In the genomic region with DNA sequence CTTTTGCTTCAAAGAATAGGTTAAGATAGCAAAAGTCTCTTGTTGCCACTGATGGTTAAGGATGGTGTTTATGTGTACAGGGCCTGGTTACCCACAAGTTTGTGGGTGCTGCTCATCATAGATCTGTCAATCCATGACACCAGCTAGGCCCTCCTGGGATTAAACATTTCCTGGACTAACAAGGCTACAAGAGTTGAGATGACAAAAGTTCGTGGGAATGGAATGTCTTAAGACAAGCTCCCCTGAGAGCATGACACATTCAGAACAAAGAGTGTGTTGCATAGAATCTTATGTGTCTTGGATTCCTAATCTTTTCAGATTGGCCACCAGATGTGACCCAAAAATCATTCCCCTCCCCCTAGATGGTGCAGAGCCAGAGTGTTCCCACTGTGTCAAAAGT, we compare ENCODE assay signal across 34 cellular contexts.
"Had no signal": no experiment of that assay in that cellular context is flagged by ENCODE, and none has a peak within 500 bp of the region (broad histone marks: within the 10 kb centered on the region; RNA-seq: fewer than 3 reads in every experiment).

No MANE protein-coding gene starts in this region.

- H3K9me3 ChIP-seq: adrenal gland, MG63 had no signal

- ATAC-seq: activated naive CD4-positive, alpha-beta T cell treated with anti-CD3 and anti-CD28 coated beads, Interleukin-2, amount 50 U/mL, for 72 hours; activated T-cell treated with anti-CD3 and anti-CD28 coated beads, Interleukin-2, amount 50 U/mL, for 4 hours; body of pancreas; Right ventricle myocardium inferior had no signal

- H3K4me1 Mint-ChIP-seq: activated B cell treated with CpG ODN at 0.5 μM for 24 hours had no signal

- H3K4me1 ChIP-seq: adrenal gland, body of pancreas had no signal

- H2AFZ ChIP-seq: PC-9 had no signal

- H3K36me3 ChIP-seq: adrenal gland, MG63 had no signal

- H3K27me3 ChIP-seq: adrenal gland, body of pancreas, MG63 had no signal

- H3K4me2 ChIP-seq: PC-9 had no signal

- H3K4me3 Mint-ChIP-seq: activated B cell treated with CpG ODN at 0.5 μM for 24 hours; activated CD4-positive, alpha-beta memory T cell treated with anti-CD3 and anti-CD28 coated beads for 36 hours; activated naive CD4-positive, alpha-beta T cell treated with anti-CD3 and anti-CD28 coated beads for 36 hours; activated T-cell treated with anti-CD3 and anti-CD28 coated beads, Interleukin-2, amount 50 U/mL, for 4 hours; activated T-helper 1 cell treated with anti-CD3 and anti-CD28 coated beads, Interleukin-12 subunit alpha, Interleukin-12 subunit beta, Interleukin-2, Interleukin-4 antibody, amounts not matched to agents 30 ng/mL and 10 ng/mL and 1 ng/mL, durations not matched to agents 14 hours and 24 hours and 36 hours had no signal

- H3K27ac ChIP-seq: adrenal gland, body of pancreas, PC-9, RWPE1, VCaP had no signal

- H3K27ac Mint-ChIP-seq: activated B cell treated with CpG ODN at 0.5 μM for 24 hours; activated CD4-positive, alpha-beta memory T cell treated with anti-CD3 and anti-CD28 coated beads for 36 hours; activated naive CD4-positive, alpha-beta T cell treated with anti-CD3 and anti-CD28 coated beads for 36 hours; activated naive CD4-positive, alpha-beta T cell treated with anti-CD3 and anti-CD28 coated beads, Interleukin-2, amount 50 U/mL, for 72 hours; activated T-helper 1 cell treated with anti-CD3 and anti-CD28 coated beads, Interleukin-12 subunit alpha, Interleukin-12 subunit beta, Interleukin-2, Interleukin-4 antibody, amounts not matched to agents 30 ng/mL and 10 ng/mL and 1 ng/mL, durations not matched to agents 14 hours and 24 hours and 36 hours had no signal

- H3K4me3 ChIP-seq: adrenal gland, body of pancreas, MG63, PC-9 had no signal

- H3K27me3 Mint-ChIP-seq: activated B cell treated with CpG ODN at 0.5 μM for 24 hours; activated CD4-positive, alpha-beta memory T cell treated with anti-CD3 and anti-CD28 coated beads for 36 hours had no signal

- DNase-seq: activated B cell treated with CpG ODN at 0.5 μM for 24 hours; activated CD4-positive, alpha-beta memory T cell treated with anti-CD3 and anti-CD28 coated beads for 36 hours; activated CD4-positive, alpha-beta T cell treated with anti-CD3 and anti-CD28 coated beads for 4 hours; activated CD4-positive, alpha-beta T cell treated with anti-CD3 and anti-CD28 coated beads, Interleukin-2, amount 50 U/mL, for 1 hour; activated CD4-positive, CD25-positive, alpha-beta regulatory T cell treated with anti-CD3 and anti-CD28 coated beads, Interleukin-2, amount 50 U/mL, for 72 hours; activated CD8-positive, alpha-beta memory T cell treated with anti-CD3 and anti-CD28 coated beads, Interleukin-2, amount 50 U/mL, for 4 hours; activated gamma-delta T cell treated with Interleukin-2 at 50 U/mL for 16 hours; activated naive CD4-positive, alpha-beta T cell treated with anti-CD3 and anti-CD28 coated beads for 36 hours; activated T-cell treated with anti-CD3 and anti-CD28 coated beads for 4 hours; activated T-cell treated with anti-CD3 and anti-CD28 coated beads, Interleukin-2, amount 50 U/mL, for 4 hours; adrenal gland; body of pancreas; Karpas-422; KBM-7; MG63; NCI-H1048; NCI-H1105 treated with DMSO at 0.1 percent for 48 hours; NCI-H1436; NCI-H1694; NCI-H1930; NCI-H2081 treated with DMSO at 0.1 percent for 48 hours; NCI-H510A; NCI-H526; NCI-H748 treated with DMSO at 0.1 percent for 48 hours; PC-9; SW 1271; T-helper 1 cell; T-helper 2 cell; T-helper 9 cell had no signal
